Comparison of ENCODE assay signal across 19 cellular contexts in genomic region chr9:132327537-132327936, GRCh38.
"Had no signal": no experiment of that assay in that cellular context is flagged by ENCODE, and none has a peak within 500 bp of the region (broad histone marks: within the 10 kb centered on the region; RNA-seq: fewer than 3 reads in every experiment).

No MANE protein-coding gene starts in this region.

- H3K4me2 ChIP-seq: hepatocyte, smooth muscle cell had no signal

- H3K9me3 ChIP-seq: esophagus squamous epithelium, left ventricle myocardium inferior, lower lobe of right lung, neutrophil, right atrium auricular region, sigmoid colon, tibial artery had no signal

- H3K27me3 Mint-ChIP-seq: dendritic cell treated with granulocyte-macrophage colony-stimulating factor and Interleukin-4, amounts not matched to agents 40 ng/mL and 50 ng/mL, for 4 days had no signal

- H2AFZ ChIP-seq: hepatocyte had no signal

- H3K4me3 Mint-ChIP-seq: dendritic cell treated with granulocyte-macrophage colony-stimulating factor and Interleukin-4, amounts not matched to agents 40 ng/mL and 50 ng/mL, for 4 days had no signal

- H3K27ac ChIP-seq: esophagus squamous epithelium, hepatocyte, left ventricle myocardium inferior, lower lobe of right lung, neutrophil, right atrium auricular region, sigmoid colon, tibial artery had no signal

- H3K27me3 ChIP-seq: esophagus squamous epithelium, hepatocyte, neutrophil, right atrium auricular region, sigmoid colon, tibial artery had no signal

- ATAC-seq: left cardiac atrium; lower lobe of right lung; stimulated activated naive CD8-positive, alpha-beta T cell treated with anti-CD3 and anti-CD28 coated beads, Interleukin-15, Interleukin-2, amounts not matched to agents 100 U/mL and 50 U/mL, for 24 hours had no signal

- H3K27ac Mint-ChIP-seq: dendritic cell treated with granulocyte-macrophage colony-stimulating factor and Interleukin-4, amounts not matched to agents 40 ng/mL and 50 ng/mL, for 4 days had no signal

- DNase-seq: cerebellar nuclear complex; esophagus squamous epithelium; foreskin fibroblast; head of caudate nucleus; kidney; left cardiac atrium; left ventricle myocardium inferior; lower lobe of right lung; mesenchymal stem cell; midbrain; sigmoid colon; stimulated activated CD4-positive, alpha-beta T cell treated with anti-CD3 and anti-CD28 coated beads, Interleukin-2, amount 100 ng/mL, for 48 hours; stimulated activated naive CD8-positive, alpha-beta T cell treated with anti-CD3 and anti-CD28 coated beads, Interleukin-15, Interleukin-2, amounts not matched to agents 100 U/mL and 50 U/mL, for 24 hours; tibial artery had no signal

- H3K4me3 ChIP-seq: esophagus squamous epithelium, hepatocyte, left ventricle myocardium inferior, lower lobe of right lung, right atrium auricular region, sigmoid colon, smooth muscle cell, tibial artery had no signal

- H3K4me1 ChIP-seq: esophagus squamous epithelium, right atrium auricular region, sigmoid colon, tibial artery had no signal

- H3K9me3 Mint-ChIP-seq: dendritic cell treated with granulocyte-macrophage colony-stimulating factor and Interleukin-4, amounts not matched to agents 40 ng/mL and 50 ng/mL, for 4 days had no signal
